In genomic region chr12:65643171-65643570, GRCh38 we compare ENCODE assay signal across 24 cellular contexts.
A peak's percentile ranks its signal among the peaks of the same experiment; 100 is the strongest.
DNase-seq lines count a peak whose midpoint lies in the region; ATAC-seq, FAIRE-seq and TF ChIP-seq lines count a peak whose summit lies in the region.
"Had no signal": no experiment of that assay in that cellular context is flagged by ENCODE, and none has a peak within 500 bp of the region (broad histone marks: within the 10 kb centered on the region; RNA-seq: fewer than 3 reads in every experiment).

No MANE protein-coding gene starts in this region.

- ATAC-seq in SK-N-SH treated with all-trans-retinoic acid at 6 μM for 48 hours: no peak
- no peak for ATAC-seq in K562
- no peak for ATAC-seq in stimulated activated effector memory CD8-positive, alpha-beta T cell treated with anti-CD3 and anti-CD28 coated beads, Interleukin-12 subunit alpha, Interleukin-12 subunit beta, amount 100 ng/mL, for 72 hours
- ATAC-seq: CD8-positive, alpha-beta T cell; GM23338 had no signal

- H3K4me2 ChIP-seq in SK-N-SH: peak overlapping the region; percentile 76
- no peak overlapping the region for H3K4me2 ChIP-seq in K562 (ENCODE audit: insufficient read depth, low read length)
- H3K4me2 ChIP-seq: BLaER1 treated with 17β-estradiol and CSF1 and Interleukin-3, amounts not matched to agents 10 nM and 100 nM; GM23338 had no signal

- H3K27ac ChIP-seq in SK-N-SH (ENCODE audit: low read depth in 2 of 2, low read length in 1 of 2) (peak overlapping the region; percentile 70 to 100; a peak in 3 of 4 replicates), K562 (ENCODE audit: extremely low read depth, low read depth, low read length) (no peak overlapping the region), dorsolateral prefrontal cortex (no peak overlapping the region)
- H3K27ac ChIP-seq: 22Rv1; BLaER1 treated with 17β-estradiol and CSF1 and Interleukin-3, amounts not matched to agents 10 nM and 100 nM; SK-N-MC had no signal

- TF ChIP-seq RAD21 in SK-N-SH (IDR thresholded peaks at IDR 0.05; ENCODE audit: low read length) (no peak), K562 (CRISPR knock-in tag; conservative IDR thresholded peaks at IDR 0.05 in 1 of 2, IDR thresholded peaks at IDR 0.05 in 1 of 2) (no peak)

- POLR2A ChIA-PET in SK-N-SH (lab: Yijun Ruan, JAX) (no interaction called here), K562 (lab: Yijun Ruan, JAX) (no interaction called here)

- H3K27ac Mint-ChIP-seq in stimulated activated effector memory CD8-positive, alpha-beta T cell treated with anti-CD3 and anti-CD28 coated beads, Interleukin-12 subunit alpha, Interleukin-12 subunit beta, amount 100 ng/mL, for 72 hours: no peak overlapping the region
- H3K27ac Mint-ChIP-seq: CD8-positive, alpha-beta T cell; GM23338 had no signal

- H3K4me1 Mint-ChIP-seq in stimulated activated effector memory CD8-positive, alpha-beta T cell treated with anti-CD3 and anti-CD28 coated beads, Interleukin-12 subunit alpha, Interleukin-12 subunit beta, amount 100 ng/mL, for 72 hours: no peaks in the 10 kb centered on the region
- H3K4me1 Mint-ChIP-seq: GM23338 had no signal

- no peak for TF ChIP-seq POLR2A in K562 (conservative IDR thresholded peaks at IDR 0.05)

- no TSS peak for BruUV-seq in K562 (replicated peaks; lab: Mats Ljungman, UMichigan)

- H3K9ac ChIP-seq in SK-N-SH: peak overlapping the region; percentile 97
- H3K9ac ChIP-seq in K562 (ENCODE audit: insufficient read depth in 1 of 2, low read depth in 2 of 2, low read length in 2 of 2): no peak overlapping the region
- H3K9ac ChIP-seq: BLaER1 treated with 17β-estradiol and CSF1 and Interleukin-3, amounts not matched to agents 10 nM and 100 nM had no signal

- no peak overlapping the region for H3K4me3 Mint-ChIP-seq in stimulated activated effector memory CD8-positive, alpha-beta T cell treated with anti-CD3 and anti-CD28 coated beads, Interleukin-12 subunit alpha, Interleukin-12 subunit beta, amount 100 ng/mL, for 72 hours
- H3K4me3 Mint-ChIP-seq: CD8-positive, alpha-beta T cell; GM23338 had no signal

- TF ChIP-seq CTCF in SK-N-SH (IDR thresholded peaks at IDR 0.05): peak; percentile 32
- TF ChIP-seq CTCF in K562 (IDR thresholded peaks at IDR 0.05 in 2 of 3, conservative IDR thresholded peaks at IDR 0.05 in 1 of 3; ENCODE audit: insufficient read depth in 2 of 3, low read depth in 1 of 3, low read length in 3 of 3): no peak
- TF ChIP-seq CTCF in foreskin fibroblast (IDR thresholded peaks at IDR 0.05; ENCODE audit: low read depth, low read length): no peak
- TF ChIP-seq CTCF in dorsolateral prefrontal cortex (IDR thresholded peaks at IDR 0.05 in 54 of 56, conservative IDR thresholded peaks at IDR 0.05 in 2 of 56; ENCODE audit: low read depth in 1 of 56, partially characterized antibody in 56 of 56): no peak

- no peak for TF ChIP-seq EP300 in SK-N-SH (IDR thresholded peaks at IDR 0.05; ENCODE audit: borderline replicate concordance in 1 of 2, low read depth in 1 of 2, low read length in 1 of 2)
- no peak for TF ChIP-seq EP300 in K562 (IDR thresholded peaks at IDR 0.05; ENCODE audit: low read length)

- H3K4me3 ChIP-seq in SK-N-SH (ENCODE audit: low read depth in 2 of 2, low read length in 1 of 2) (peak overlapping the region in 1 of 2 experiments; percentile 64; a peak in 1 of 4 replicates), K562 (no peak overlapping the region), foreskin fibroblast (ENCODE audit: low read depth in 1 of 2, low read length in 2 of 2) (no peak overlapping the region), dorsolateral prefrontal cortex (no peak overlapping the region)
- H3K4me3 ChIP-seq: BLaER1 treated with 17β-estradiol and CSF1 and Interleukin-3, amounts not matched to agents 10 nM and 100 nM; GM23338; HAP-1; MG63; SK-N-MC had no signal

- no peaks in the 10 kb centered on the region for H3K9me2 ChIP-seq in SK-N-SH

- intact Hi-C loops in K562 (cut with micrococcal nuclease): no loop called here
- intact Hi-C loops in dorsolateral prefrontal cortex (cut with DNase I): no loop called here

- no peaks in the 10 kb centered on the region for H3K36me3 Mint-ChIP-seq in stimulated activated effector memory CD8-positive, alpha-beta T cell treated with anti-CD3 and anti-CD28 coated beads, Interleukin-12 subunit alpha, Interleukin-12 subunit beta, amount 100 ng/mL, for 72 hours
- H3K36me3 Mint-ChIP-seq: CD8-positive, alpha-beta T cell had no signal

- H3K27me3 ChIP-seq in SK-N-SH (ENCODE audit: insufficient read depth) (no peaks in the 10 kb centered on the region), K562 (ENCODE audit: control insufficient read depth in 2 of 2, insufficient read depth in 2 of 2, low read length in 2 of 2) (no peaks in the 10 kb centered on the region), dorsolateral prefrontal cortex (peaks cover 0 to 5% (median 0%) of the 10 kb centered on the region in 45 donors)
- H3K27me3 ChIP-seq: BLaER1 treated with 17β-estradiol and CSF1 and Interleukin-3, amounts not matched to agents 10 nM and 100 nM; MG63 had no signal

- peaks cover 61% of the 10 kb centered on the region for H3F3A ChIP-seq in SK-N-SH (replicated peaks; ENCODE audit: insufficient read depth)

- no peaks in the 10 kb centered on the region for H3K9me1 ChIP-seq in K562 (ENCODE audit: control insufficient read depth, insufficient read depth, low read length)

- H3K4me1 ChIP-seq in SK-N-SH (ENCODE audit: control insufficient read depth in 1 of 2, insufficient read depth in 2 of 2, low read depth in 1 of 2, low read length in 1 of 2): peaks cover 0 to 21% of the 10 kb centered on the region in 2 experiments; a peak in 1 of 4 replicates
- peaks cover 0 to 4% of the 10 kb centered on the region in 2 experiments; a peak in 2 of 5 replicates for H3K4me1 ChIP-seq in K562 (replicated peaks in 1 of 2; ENCODE audit: control insufficient read depth in 2 of 2, insufficient read depth in 2 of 2, low read length in 2 of 2)
- H3K4me1 ChIP-seq: HAP-1 had no signal

- H2AFZ ChIP-seq in SK-N-SH (ENCODE audit: low read depth) (no peak overlapping the region), K562 (ENCODE audit: low read depth, low read length) (no peak overlapping the region)
- H2AFZ ChIP-seq: GM23338 had no signal

- FAIRE-seq in K562 (lab: Jason Lieb, UNC): no peak
- FAIRE-seq: GM18507 had no signal

- peaks cover 4% of the 10 kb centered on the region for H3K9me3 Mint-ChIP-seq in stimulated activated effector memory CD8-positive, alpha-beta T cell treated with anti-CD3 and anti-CD28 coated beads, Interleukin-12 subunit alpha, Interleukin-12 subunit beta, amount 100 ng/mL, for 72 hours
- H3K9me3 Mint-ChIP-seq: CD8-positive, alpha-beta T cell; GM23338 had no signal

- peaks cover 0 to 6% of the 10 kb centered on the region in 2 experiments for H3K36me3 ChIP-seq in SK-N-SH (replicated peaks in 1 of 2; ENCODE audit: control insufficient read depth in 1 of 2, insufficient read depth in 2 of 2, low read length in 1 of 2)
- H3K36me3 ChIP-seq in K562 (ENCODE audit: control insufficient read depth, insufficient read depth, low read length): no peaks in the 10 kb centered on the region
- H3K36me3 ChIP-seq: BLaER1 treated with 17β-estradiol and CSF1 and Interleukin-3, amounts not matched to agents 10 nM and 100 nM; HAP-1; MG63 had no signal

- peaks cover 78% of the 10 kb centered on the region for H3K79me2 ChIP-seq in SK-N-SH (ENCODE audit: insufficient read depth)
- no peaks in the 10 kb centered on the region for H3K79me2 ChIP-seq in K562 (ENCODE audit: control insufficient read depth, insufficient read depth, low read length)

- no peaks in the 10 kb centered on the region for H3K9me3 ChIP-seq in SK-N-SH
- H3K9me3 ChIP-seq in K562 (replicated peaks; ENCODE audit: control insufficient read depth, insufficient read depth, low read depth, low read length): no peaks in the 10 kb centered on the region
- H3K9me3 ChIP-seq: HAP-1 had no signal

- CTCF ChIA-PET in SK-N-SH (lab: Yijun Ruan, JAX) (no interaction called here), K562 (lab: Yijun Ruan, JAX; ENCODE audit: low intra/inter-chr PET ratio) (no interaction called here)

- no peak for DNase-seq in SK-N-SH
- DNase-seq in K562 (ENCODE audit: extremely low read depth in 1 of 4, low spot score in 3 of 4): no peak
- DNase-seq in foreskin fibroblast: peak; percentile 65 to 71
- no peak for DNase-seq in NCI-H1105 treated with DMSO at 0.1 percent for 48 hours (lab: John Stamatoyannopoulos, UW)
- DNase-seq in NCI-H146 treated with DMSO at 0.1 percent for 48 hours (lab: John Stamatoyannopoulos, UW; ENCODE audit: unreplicated experiment): no peak
- DNase-seq in dorsolateral prefrontal cortex: no peak
- DNase-seq in stimulated activated effector memory CD8-positive, alpha-beta T cell treated with anti-CD3 and anti-CD28 coated beads, Interleukin-12 subunit alpha, Interleukin-12 subunit beta, amount 100 ng/mL, for 72 hours (ENCODE audit: low spot score in 2 of 2): no peak
- DNase-seq: CD8-positive, alpha-beta T cell; MG63; NCI-H1417 treated with DMSO at 0.1 percent for 48 hours; NCI-H187 treated with DMSO at 0.1 percent for 48 hours; NCI-H2107; NCI-H446 treated with DMSO at 0.1 percent for 48 hours; NCI-H526 treated with DMSO at 0.1 percent for 48 hours; OCI-M1; RPMI8226; SHP77 treated with DMSO at 0.1 percent for 48 hours had no signal

- in situ Hi-C loops in K562 (cut with MboI): no loop called here

- H4K20me1 ChIP-seq in SK-N-SH (ENCODE audit: insufficient read depth) (no peaks in the 10 kb centered on the region), K562 (replicated peaks; ENCODE audit: control insufficient read depth, insufficient read depth, low read length) (no peaks in the 10 kb centered on the region)
- H4K20me1 ChIP-seq: BLaER1 treated with 17β-estradiol and CSF1 and Interleukin-3, amounts not matched to agents 10 nM and 100 nM had no signal

TF ChIP-seq in SK-N-SH, 30 proteins besides CTCF, POLR2A, EP300 and RAD21 (continues in another document):
- TF ChIP-seq TEAD4 (IDR thresholded peaks at IDR 0.05; ENCODE audit: borderline replicate concordance, insufficient read depth): no peak
- TF ChIP-seq, protein P1, sequence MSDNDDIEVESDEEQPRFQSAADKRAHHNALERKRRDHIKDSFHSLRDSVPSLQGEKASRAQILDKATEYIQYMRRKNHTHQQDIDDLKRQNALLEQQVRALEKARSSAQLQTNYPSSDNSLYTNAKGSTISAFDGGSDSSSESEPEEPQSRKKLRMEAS (IDR thresholded peaks at IDR 0.05; ENCODE audit: low read depth): peak; percentile 9; the same call in 1 of the 2 replicates

TF ChIP-seq in K562, 482 proteins besides CTCF, POLR2A, EP300 and RAD21 (continues in another document):
- TF ChIP-seq, protein P2, sequence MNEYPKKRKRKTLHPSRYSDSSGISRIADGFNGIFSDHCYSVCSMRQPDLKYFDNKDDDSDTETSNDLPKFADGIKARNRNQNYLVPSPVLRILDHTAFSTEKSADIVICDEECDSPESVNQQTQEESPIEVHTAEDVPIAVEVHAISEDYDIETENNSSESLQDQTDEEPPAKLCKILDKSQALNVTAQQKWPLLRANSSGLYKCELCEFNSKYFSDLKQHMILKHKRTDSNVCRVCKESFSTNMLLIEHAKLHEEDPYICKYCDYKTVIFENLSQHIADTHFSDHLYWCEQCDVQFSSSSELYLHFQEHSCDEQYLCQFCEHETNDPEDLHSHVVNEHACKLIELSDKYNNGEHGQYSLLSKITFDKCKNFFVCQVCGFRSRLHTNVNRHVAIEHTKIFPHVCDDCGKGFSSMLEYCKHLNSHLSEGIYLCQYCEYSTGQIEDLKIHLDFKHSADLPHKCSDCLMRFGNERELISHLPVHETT (CRISPR knock-in tag; conservative IDR thresholded peaks at IDR 0.05 in 1 of 2, IDR thresholded peaks at IDR 0.05 in 1 of 2): 0 out of 4 replicates have a peak, but pooled peaks of 1 of the 2 experiments have one; percentile 69

Comparison
In these comparisons a context has a peak if more than half of its experiments do, and no peak if none do; other contexts are left out.
1. DNase-seq: peak in foreskin fibroblast (2 of 2); none in SK-N-SH (single experiment), K562 (0 of 4), NCI-H1105 treated with DMSO at 0.1 percent for 48 hours (single experiment), NCI-H146 treated with DMSO at 0.1 percent for 48 hours (single experiment), dorsolateral prefrontal cortex (0 of 10) and stimulated activated effector memory CD8-positive, alpha-beta T cell treated with anti-CD3 and anti-CD28 coated beads, Interleukin-12 subunit alpha, Interleukin-12 subunit beta, amount 100 ng/mL, for 72 hours (0 of 2).
2. H3K27ac ChIP-seq: peak in SK-N-SH (2 of 2); none in K562 (single experiment) and dorsolateral prefrontal cortex (0 of 59).